Comparison of ENCODE assay signal across 8 cellular contexts in the genomic region with DNA sequence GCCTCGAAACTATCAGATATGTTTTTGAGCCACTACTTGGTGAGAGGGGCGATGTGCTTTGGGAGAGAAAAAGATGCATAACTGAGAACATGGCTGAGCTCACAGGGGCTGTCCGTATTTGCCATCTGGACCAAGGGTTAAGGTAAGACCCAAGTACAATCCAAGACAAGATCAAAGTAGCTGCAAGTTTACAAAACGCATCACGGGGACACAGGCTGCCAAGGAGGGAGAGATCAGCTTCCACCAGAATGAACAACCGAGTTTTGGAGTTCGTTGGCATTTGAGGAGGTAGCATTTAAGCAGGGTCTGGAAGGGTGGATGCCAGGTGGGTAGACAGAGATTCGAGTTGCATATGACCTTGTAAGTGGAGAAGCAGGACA. TPM values are rescaled to one million over a fixed set of nuclear protein-coding genes. Genes with fewer than 3 reads are reported as not detected.
DNase-seq lines count a peak whose midpoint lies in the region; ATAC-seq and TF ChIP-seq lines count a peak whose summit lies in the region.

No MANE protein-coding gene starts in this region.

- no peak overlapping the region for H3K4ac ChIP-seq in mesenchymal stem cell (ENCODE audit: low read depth in 1 of 2, low read length in 2 of 2)

- H3K27me3 Mint-ChIP-seq in activated naive CD4-positive, alpha-beta T cell treated with anti-CD3 and anti-CD28 coated beads, Interleukin-2, amount 10 ng/mL, durations not matched to agents 7 days and 5 days = no peaks in the 10 kb centered on the region

- H4K91ac ChIP-seq in mesenchymal stem cell (ENCODE audit: low read length) = no peak overlapping the region

- 84% methylated on average over 8 of the region's 8 CpGs for WGBS in mesenchymal stem cell

- H2BK5ac ChIP-seq in mesenchymal stem cell (ENCODE audit: low read depth, low read length, poor library complexity, severe bottlenecking) = no peak overlapping the region

- intact Hi-C loops in upper lobe of right lung (cut with DNase I) = loop anchor here (10.0 kb wide), 1 partner anchor 316 kb away; no protein-coding TSS in a partner anchor

- peaks cover 16% of the 10 kb centered on the region for H3K79me1 ChIP-seq in mesenchymal stem cell (replicated peaks; ENCODE audit: low read length, poor library complexity, severe bottlenecking)

- H3K36me3 Mint-ChIP-seq in activated naive CD4-positive, alpha-beta T cell treated with anti-CD3 and anti-CD28 coated beads, Interleukin-2, amount 10 ng/mL, durations not matched to agents 7 days and 5 days = peaks cover 29% of the 10 kb centered on the region

- peak overlapping the region; percentile 87 for H3K4me3 Mint-ChIP-seq in activated naive CD4-positive, alpha-beta T cell treated with anti-CD3 and anti-CD28 coated beads, Interleukin-2, amount 10 ng/mL, durations not matched to agents 7 days and 5 days

- H3K27ac Mint-ChIP-seq in activated naive CD4-positive, alpha-beta T cell treated with anti-CD3 and anti-CD28 coated beads, Interleukin-2, amount 10 ng/mL, durations not matched to agents 7 days and 5 days = peak overlapping the region; percentile 90

- no peak overlapping the region for H4K8ac ChIP-seq in mesenchymal stem cell (ENCODE audit: low read length)

- H3K4me1 ChIP-seq in mesenchymal stem cell (ENCODE audit: control insufficient read depth, insufficient read depth, low read depth, low read length) = peaks cover 12% of the 10 kb centered on the region
- peaks cover 17% of the 10 kb centered on the region for H3K4me1 ChIP-seq in upper lobe of right lung

- H3K36me3 ChIP-seq in brain microvascular endothelial cell (replicated peaks) (no peaks in the 10 kb centered on the region), mesenchymal stem cell (ENCODE audit: control insufficient read depth in 1 of 2, insufficient read depth in 2 of 2, low read depth in 1 of 2, low read length in 2 of 2) (no peaks in the 10 kb centered on the region), upper lobe of right lung (no peaks in the 10 kb centered on the region)

- H3K4me3 ChIP-seq in brain microvascular endothelial cell (ENCODE audit: low read depth, low read length) (peak overlapping the region; percentile 52), mesenchymal stem cell (ENCODE audit: insufficient read depth in 1 of 2, low read depth in 1 of 2, low read length in 2 of 2) (peak overlapping the region in 1 of 2 experiments; percentile 92), upper lobe of right lung (peak overlapping the region; percentile 87)

- no peaks in the 10 kb centered on the region for H3K9me3 ChIP-seq in mesenchymal stem cell (ENCODE audit: control insufficient read depth, low read length)
- no peaks in the 10 kb centered on the region for H3K9me3 ChIP-seq in upper lobe of right lung

- H3K27me3 ChIP-seq in brain microvascular endothelial cell (replicated peaks) (no peaks in the 10 kb centered on the region), mesenchymal stem cell (ENCODE audit: control insufficient read depth in 1 of 2, insufficient read depth in 1 of 2, low read length in 2 of 2) (no peaks in the 10 kb centered on the region), upper lobe of right lung (no peaks in the 10 kb centered on the region)

- H3K23ac ChIP-seq in mesenchymal stem cell (ENCODE audit: low read length in 2 of 2) = no peak overlapping the region

- no peak for DNase-seq in activated naive CD4-positive, alpha-beta T cell treated with anti-CD3 and anti-CD28 coated beads, Interleukin-2, amount 10 ng/mL, durations not matched to agents 7 days and 5 days
- no peak for DNase-seq in activated naive CD4-positive, alpha-beta T cell (lab: John Stamatoyannopoulos, UW)
- DNase-seq in brain microvascular endothelial cell = no peak
- no peak for DNase-seq in mesenchymal stem cell
- no peak for DNase-seq in upper lobe of right lung
- no peak for DNase-seq in GM10266 (ENCODE audit: extremely low spot score)
- no peak for DNase-seq in occipital lobe (lab: John Stamatoyannopoulos, UW)
- no peak for DNase-seq in GM03348 (ENCODE audit: low spot score)

- in situ Hi-C loops in brain microvascular endothelial cell (cut with HindIII; ENCODE audit: low pct_ligation_motif_present, low sequenced_read_pairs) = no loop called here

- peak overlapping the region; percentile 40 for H3K4me2 ChIP-seq in mesenchymal stem cell (ENCODE audit: low read length, poor library complexity, severe bottlenecking)

- H3K18ac ChIP-seq in mesenchymal stem cell (ENCODE audit: low read depth in 1 of 2, low read length in 2 of 2) = no peak overlapping the region

- no peak overlapping the region for H2AK5ac ChIP-seq in mesenchymal stem cell (ENCODE audit: low read length, severe bottlenecking)

- H3K4me1 Mint-ChIP-seq in activated naive CD4-positive, alpha-beta T cell treated with anti-CD3 and anti-CD28 coated beads, Interleukin-2, amount 10 ng/mL, durations not matched to agents 7 days and 5 days = peaks cover 54% of the 10 kb centered on the region

- H3K9ac ChIP-seq in mesenchymal stem cell (ENCODE audit: low read length) = peak overlapping the region; percentile 91

- H3K9me3 Mint-ChIP-seq in activated naive CD4-positive, alpha-beta T cell treated with anti-CD3 and anti-CD28 coated beads, Interleukin-2, amount 10 ng/mL, durations not matched to agents 7 days and 5 days = no peaks in the 10 kb centered on the region

- H2AFZ ChIP-seq in mesenchymal stem cell (ENCODE audit: low read depth, low read length) = no peak overlapping the region

- no peak overlapping the region for H2BK15ac ChIP-seq in mesenchymal stem cell (ENCODE audit: low read depth, poor library complexity, severe bottlenecking)

- H3K27ac ChIP-seq in brain microvascular endothelial cell (peak overlapping the region; percentile 30), mesenchymal stem cell (ENCODE audit: low read length, poor library complexity, severe bottlenecking) (no peak overlapping the region), upper lobe of right lung (peak overlapping the region; percentile 65)

- H2BK120ac ChIP-seq in mesenchymal stem cell (ENCODE audit: low read depth, low read length) = no peak overlapping the region

- ATAC-seq in upper lobe of right lung = no peak

- H2BK12ac ChIP-seq in mesenchymal stem cell (ENCODE audit: low read length in 2 of 2) = no peak overlapping the region

- CTCF ChIA-PET in activated naive CD4-positive, alpha-beta T cell treated with anti-CD3 and anti-CD28 coated beads, Interleukin-2, amount 10 ng/mL, durations not matched to agents 7 days and 5 days (lab: Charles Lee) = interaction anchor here (0.7 to 7.4 kb wide), 27 partner anchors 9 to 364 kb away, joined by 3 to 104 read pairs (median 4); no protein-coding TSS in a partner anchor

- TF ChIP-seq CTCF in brain microvascular endothelial cell (IDR thresholded peaks at IDR 0.05; ENCODE audit: low read depth, low read length, missing control alignments) = no peak
- no peak for TF ChIP-seq CTCF in upper lobe of right lung (IDR thresholded peaks at IDR 0.05)
- no peak for TF ChIP-seq CTCF in GM10266 (IDR thresholded peaks at IDR 0.05; ENCODE audit: control insufficient read depth, insufficient read depth, low read depth, missing control alignments)

- H3K14ac ChIP-seq in mesenchymal stem cell (ENCODE audit: low read length in 2 of 2) = no peak overlapping the region

RNA-seq across cellular contexts. Expression of a gene that starts 2.2 kb away (rescaled TPM):
- 8.5 TPM for polyA plus RNA-seq in mesenchymal stem cell (2013, experiment 1 of 2)
- 8.1 TPM for polyA plus RNA-seq in mesenchymal stem cell (2013, experiment 2 of 2)
- total RNA-seq in upper lobe of right lung (25.4 TPM), occipital lobe (60.8 TPM)

RNA-seq across cellular contexts. Expression of a gene that starts 12.9 kb away (rescaled TPM):
- polyA plus RNA-seq in mesenchymal stem cell (2013, experiment 1 of 2) = 42.5 TPM
- 44.5 TPM for polyA plus RNA-seq in mesenchymal stem cell (2013, experiment 2 of 2)
- total RNA-seq in upper lobe of right lung (43.8 TPM), occipital lobe (53.5 TPM)
